ENCODE assay signal across 12 cellular contexts in genomic region chr18:27149240-27149639, GRCh38. TPM values are rescaled to one million over a fixed set of nuclear protein-coding genes. Genes with fewer than 3 reads are reported as not detected.
"Had no signal": no experiment of that assay in that cellular context is flagged by ENCODE, and none has a peak within 500 bp of the region (broad histone marks: within the 10 kb centered on the region; RNA-seq: fewer than 3 reads in every experiment).

No MANE protein-coding gene starts in this region.

RNA-seq across cellular contexts. Expression of gene CHST9, which starts 35.9 kb away (rescaled TPM):
- total RNA-seq: activated B cell treated with CpG ODN at 0.5 μM for 24 hours; activated CD4-positive, alpha-beta memory T cell treated with anti-CD3 and anti-CD28 coated beads for 36 hours; activated CD4-positive, alpha-beta memory T cell treated with anti-CD3 and anti-CD28 coated beads, Interleukin-2, amount 10 ng/mL, durations not matched to agents 7 days and 5 days; activated CD4-positive, alpha-beta T cell treated with anti-CD3 and anti-CD28 coated beads for 36 hours; activated CD4-positive, alpha-beta T cell treated with anti-CD3 and anti-CD28 coated beads, Interleukin-2, amount 10 ng/mL, durations not matched to agents 7 days and 5 days; activated CD8-positive, alpha-beta memory T cell treated with anti-CD3 and anti-CD28 coated beads for 36 hours; activated CD8-positive, alpha-beta memory T cell treated with anti-CD3 and anti-CD28 coated beads, Interleukin-2, amount 10 ng/mL, durations not matched to agents 7 days and 5 days; activated CD8-positive, alpha-beta T cell treated with anti-CD3 and anti-CD28 coated beads for 36 hours; activated CD8-positive, alpha-beta T cell treated with anti-CD3 and anti-CD28 coated beads, Interleukin-2, amount 10 ng/mL, durations not matched to agents 7 days and 5 days; T-helper 1 cell treated with Interleukin-12 subunit alpha and Interleukin-12 subunit beta and Interleukin-4 antibody, amounts not matched to agents 30 ng/mL and 1 ng/mL, for 36 hours; T-helper 17 cell; T-helper 2 cell treated with Interferon-gamma antibody and Interleukin-4, amounts not matched to agents 100 ng/mL and 5 ng/mL, for 36 hours had no signal
